In the genomic region with DNA sequence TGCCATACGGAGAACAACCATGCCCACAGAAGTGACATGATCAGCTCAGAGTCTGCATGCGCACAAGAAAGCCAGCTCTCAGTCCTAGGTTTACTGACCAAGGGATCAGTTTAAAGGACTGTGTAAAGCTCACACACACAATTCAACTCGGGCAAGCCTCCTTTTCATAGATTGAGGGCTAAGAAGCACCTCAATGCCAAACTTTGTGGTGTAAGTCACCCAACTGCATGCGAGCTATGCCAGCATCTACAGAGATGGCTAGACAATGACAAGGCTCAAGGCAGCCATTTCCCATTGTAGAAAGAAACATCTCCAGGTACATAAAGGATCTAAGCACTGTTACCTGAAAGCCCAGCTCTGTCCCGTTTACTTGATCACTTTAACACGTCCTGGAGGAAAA, we compare ENCODE assay signal across 8 cellular contexts.
"Had no signal": no experiment of that assay in that cellular context is flagged by ENCODE, and none has a peak within 500 bp of the region (broad histone marks: within the 10 kb centered on the region; RNA-seq: fewer than 3 reads in every experiment).

No MANE protein-coding gene starts in this region.

- FAIRE-seq: G401.6, GM12878, GM12891, GM12892, GM18507, GM19239 had no signal

- DNase-seq: GDM1, GF-D8 had no signal

- H3K4me3 ChIP-seq: GM12878 had no signal

- ATAC-seq: GM12878 had no signal
